In the genomic region with DNA sequence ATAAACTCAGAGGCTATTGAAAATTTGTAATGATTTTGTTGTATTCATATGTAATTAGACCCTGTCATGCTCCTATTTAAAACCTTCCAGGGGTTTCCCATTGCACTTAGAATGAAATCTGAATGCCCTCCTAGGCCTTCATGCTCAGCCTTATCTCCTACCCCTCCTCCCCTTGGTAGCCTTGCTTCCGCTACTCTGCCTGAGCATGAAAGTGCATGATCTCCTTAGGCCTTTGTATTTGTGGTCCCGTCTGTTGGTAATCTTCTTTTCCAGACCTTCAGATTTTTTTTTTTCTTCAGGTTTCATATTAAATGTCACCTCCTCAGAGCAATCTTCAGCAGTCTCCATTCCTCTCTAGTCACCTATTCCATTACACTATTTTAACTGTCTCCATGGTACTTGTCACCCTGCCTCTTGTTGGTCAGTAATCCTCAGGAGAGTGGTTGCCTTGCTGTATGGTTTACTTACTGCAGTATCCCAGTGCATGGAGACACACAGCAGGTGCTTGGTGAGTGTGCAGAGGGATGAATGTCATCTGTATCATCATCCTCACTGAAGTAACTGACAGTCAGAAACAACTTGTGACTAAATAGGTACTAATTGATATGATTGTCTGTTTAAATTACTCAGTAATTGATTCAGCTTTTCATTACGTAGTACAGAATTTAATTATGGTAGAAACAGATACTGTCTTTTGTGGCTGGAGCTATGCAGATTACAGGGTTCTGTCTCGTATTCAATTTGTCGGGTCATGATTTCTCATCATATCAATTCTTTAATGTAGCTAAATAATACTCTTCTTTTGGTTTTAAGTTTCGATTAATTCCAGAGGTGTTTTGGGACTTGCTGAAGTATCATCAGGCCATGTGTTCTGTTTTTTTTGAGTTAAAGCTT, we compare ENCODE assay signal across 19 cellular contexts.
A peak's percentile ranks its signal among the peaks of the same experiment; 100 is the strongest.
DNase-seq lines count a peak whose midpoint lies in the region; ATAC-seq, FAIRE-seq and TF ChIP-seq lines count a peak whose summit lies in the region.
"Had no signal": no experiment of that assay in that cellular context is flagged by ENCODE, and none has a peak within 500 bp of the region (broad histone marks: within the 10 kb centered on the region; RNA-seq: fewer than 3 reads in every experiment).

No MANE protein-coding gene starts in this region.

- no peak overlapping the region for H3K4me3 Mint-ChIP-seq in glutamatergic neuron (ENCODE audit: unreplicated experiment)
- H3K4me3 Mint-ChIP-seq: CD4-positive, alpha-beta memory T cell; nephron had no signal

- H3K9me3 ChIP-seq in SK-N-SH, result no peaks in the 10 kb centered on the region
- H3K9me3 ChIP-seq: colonic mucosa, MG63, suprapubic skin had no signal

- H3K4me3 ChIP-seq in SK-N-SH (ENCODE audit: low read depth in 2 of 2, low read length in 1 of 2), result no peak overlapping the region
- H3K4me3 ChIP-seq: colonic mucosa, MG63, suprapubic skin had no signal

- peak; percentile 3 for DNase-seq in NCI-H1436 (lab: John Stamatoyannopoulos, UW)
- DNase-seq in NCI-H1436 treated with DMSO at 0.1 percent for 48 hours (lab: John Stamatoyannopoulos, UW), result no peak
- DNase-seq in GM18507 (ENCODE audit: extremely low spot score, insufficient read length, low read depth), result no peak
- no peak for DNase-seq in SK-N-SH
- DNase-seq in glutamatergic neuron, result no peak
- DNase-seq in G401 (ENCODE audit: low spot score), result no peak
- DNase-seq in DMS79 (lab: John Stamatoyannopoulos, UW), result no peak
- no peak for DNase-seq in left colon
- DNase-seq: activated CD8-positive, alpha-beta memory T cell treated with anti-CD3 and anti-CD28 coated beads, Interleukin-2, amount 50 U/mL, for 4 hours; amygdala; CD4-positive, alpha-beta memory T cell; colonic mucosa; MG63; NCI-H446 treated with DMSO at 0.1 percent for 48 hours; T-helper 9 cell had no signal

- H3K4me1 Mint-ChIP-seq in glutamatergic neuron (ENCODE audit: low read depth, unreplicated experiment), result peaks cover 7% of the 10 kb centered on the region

- POLR2A ChIA-PET in SK-N-SH (lab: Yijun Ruan, JAX), result no interaction called here

- peaks cover 20% of the 10 kb centered on the region for H3F3A ChIP-seq in SK-N-SH (replicated peaks; ENCODE audit: insufficient read depth)

- CTCF ChIA-PET in SK-N-SH (lab: Yijun Ruan, JAX), result no interaction called here

- peaks cover 4% of the 10 kb centered on the region for H3K9me3 Mint-ChIP-seq in glutamatergic neuron (ENCODE audit: unreplicated experiment)
- H3K9me3 Mint-ChIP-seq: CD4-positive, alpha-beta memory T cell; nephron had no signal

- H2AFZ ChIP-seq in SK-N-SH (ENCODE audit: low read depth), result no peak overlapping the region

- peaks cover 2 to 17% of the 10 kb centered on the region in 2 experiments for H3K4me1 ChIP-seq in SK-N-SH (ENCODE audit: control insufficient read depth in 1 of 2, insufficient read depth in 2 of 2, low read depth in 1 of 2, low read length in 1 of 2)
- H3K4me1 ChIP-seq: colonic mucosa had no signal

- no peak overlapping the region for H3K27ac ChIP-seq in SK-N-SH (ENCODE audit: low read depth in 2 of 2, low read length in 1 of 2)
- H3K27ac ChIP-seq: colonic mucosa, RWPE1, suprapubic skin had no signal

- TF ChIP-seq CTCF in SK-N-SH (IDR thresholded peaks at IDR 0.05) (no peak), glutamatergic neuron (IDR thresholded peaks at IDR 0.05; ENCODE audit: partially characterized antibody, unreplicated experiment) (no peak)

- no peaks in the 10 kb centered on the region for H3K27me3 ChIP-seq in SK-N-SH (ENCODE audit: insufficient read depth)
- H3K27me3 ChIP-seq: colonic mucosa, MG63, suprapubic skin had no signal

- H3K36me3 ChIP-seq in SK-N-SH (replicated peaks in 1 of 2; ENCODE audit: control insufficient read depth in 1 of 2, insufficient read depth in 2 of 2, low read length in 1 of 2), result no peaks in the 10 kb centered on the region
- H3K36me3 ChIP-seq: colonic mucosa, MG63, suprapubic skin had no signal

- TF ChIP-seq RAD21 in SK-N-SH (IDR thresholded peaks at IDR 0.05; ENCODE audit: low read length), result no peak

- no peak overlapping the region for H3K9ac ChIP-seq in SK-N-SH

- H4K20me1 ChIP-seq in SK-N-SH (ENCODE audit: insufficient read depth), result no peaks in the 10 kb centered on the region

- H3K4me2 ChIP-seq in SK-N-SH, result no peak overlapping the region

- TF ChIP-seq EP300 in SK-N-SH (IDR thresholded peaks at IDR 0.05; ENCODE audit: borderline replicate concordance in 1 of 2, low read depth in 1 of 2, low read length in 1 of 2), result no peak

- intact Hi-C loops in left colon (cut with DNase I, micrococcal nuclease), result no loop called here

- peak; percentile 36 for FAIRE-seq in GM18507 (lab: Jason Lieb, UNC)

- in situ Hi-C loops in G401 (cut with HindIII; ENCODE audit: low sequenced_read_pairs), result no loop called here

- ATAC-seq in left colon, result no peak
- ATAC-seq: sciatic nerve had no signal

- H3K36me3 Mint-ChIP-seq in glutamatergic neuron (ENCODE audit: unreplicated experiment), result no peaks in the 10 kb centered on the region
- H3K36me3 Mint-ChIP-seq: CD4-positive, alpha-beta memory T cell had no signal

- WGBS in SK-N-SH (ENCODE audit: low lambda C conversion rate), result 86% methylated on average over 6 of the region's 6 CpGs

- H3K27ac Mint-ChIP-seq in glutamatergic neuron (ENCODE audit: unreplicated experiment), result peak overlapping the region; percentile 55
- H3K27ac Mint-ChIP-seq: CD4-positive, alpha-beta memory T cell; nephron had no signal

- H3K9me2 ChIP-seq in SK-N-SH, result no peaks in the 10 kb centered on the region

- H3K27me3 Mint-ChIP-seq in glutamatergic neuron (ENCODE audit: unreplicated experiment), result no peaks in the 10 kb centered on the region
- H3K27me3 Mint-ChIP-seq: CD4-positive, alpha-beta memory T cell had no signal

- peaks cover 25% of the 10 kb centered on the region; the same call in 1 of the 2 replicates for H3K79me2 ChIP-seq in SK-N-SH (ENCODE audit: insufficient read depth)

TF ChIP-seq in SK-N-SH, 30 proteins besides CTCF, POLR2A, EP300 and RAD21:
- TF ChIP-seq EZH2phosphoT487 (IDR thresholded peaks at IDR 0.05; ENCODE audit: borderline replicate concordance, low read depth), result no peak
- no peak for TF ChIP-seq FOXM1 (IDR thresholded peaks at IDR 0.05; ENCODE audit: low read depth)
- 0 out of 2 replicates have a peak, but pooled peaks have one; percentile 25 for TF ChIP-seq GATA2 (CRISPR knock-in tag; IDR thresholded peaks at IDR 0.05)
- TF ChIP-seq, protein P1, sequence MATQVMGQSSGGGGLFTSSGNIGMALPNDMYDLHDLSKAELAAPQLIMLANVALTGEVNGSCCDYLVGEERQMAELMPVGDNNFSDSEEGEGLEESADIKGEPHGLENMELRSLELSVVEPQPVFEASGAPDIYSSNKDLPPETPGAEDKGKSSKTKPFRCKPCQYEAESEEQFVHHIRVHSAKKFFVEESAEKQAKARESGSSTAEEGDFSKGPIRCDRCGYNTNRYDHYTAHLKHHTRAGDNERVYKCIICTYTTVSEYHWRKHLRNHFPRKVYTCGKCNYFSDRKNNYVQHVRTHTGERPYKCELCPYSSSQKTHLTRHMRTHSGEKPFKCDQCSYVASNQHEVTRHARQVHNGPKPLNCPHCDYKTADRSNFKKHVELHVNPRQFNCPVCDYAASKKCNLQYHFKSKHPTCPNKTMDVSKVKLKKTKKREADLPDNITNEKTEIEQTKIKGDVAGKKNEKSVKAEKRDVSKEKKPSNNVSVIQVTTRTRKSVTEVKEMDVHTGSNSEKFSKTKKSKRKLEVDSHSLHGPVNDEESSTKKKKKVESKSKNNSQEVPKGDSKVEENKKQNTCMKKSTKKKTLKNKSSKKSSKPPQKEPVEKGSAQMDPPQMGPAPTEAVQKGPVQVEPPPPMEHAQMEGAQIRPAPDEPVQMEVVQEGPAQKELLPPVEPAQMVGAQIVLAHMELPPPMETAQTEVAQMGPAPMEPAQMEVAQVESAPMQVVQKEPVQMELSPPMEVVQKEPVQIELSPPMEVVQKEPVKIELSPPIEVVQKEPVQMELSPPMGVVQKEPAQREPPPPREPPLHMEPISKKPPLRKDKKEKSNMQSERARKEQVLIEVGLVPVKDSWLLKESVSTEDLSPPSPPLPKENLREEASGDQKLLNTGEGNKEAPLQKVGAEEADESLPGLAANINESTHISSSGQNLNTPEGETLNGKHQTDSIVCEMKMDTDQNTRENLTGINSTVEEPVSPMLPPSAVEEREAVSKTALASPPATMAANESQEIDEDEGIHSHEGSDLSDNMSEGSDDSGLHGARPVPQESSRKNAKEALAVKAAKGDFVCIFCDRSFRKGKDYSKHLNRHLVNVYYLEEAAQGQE (IDR thresholded peaks at IDR 0.05; ENCODE audit: low read depth, low read length), result no peak
- TF ChIP-seq, protein P2, sequence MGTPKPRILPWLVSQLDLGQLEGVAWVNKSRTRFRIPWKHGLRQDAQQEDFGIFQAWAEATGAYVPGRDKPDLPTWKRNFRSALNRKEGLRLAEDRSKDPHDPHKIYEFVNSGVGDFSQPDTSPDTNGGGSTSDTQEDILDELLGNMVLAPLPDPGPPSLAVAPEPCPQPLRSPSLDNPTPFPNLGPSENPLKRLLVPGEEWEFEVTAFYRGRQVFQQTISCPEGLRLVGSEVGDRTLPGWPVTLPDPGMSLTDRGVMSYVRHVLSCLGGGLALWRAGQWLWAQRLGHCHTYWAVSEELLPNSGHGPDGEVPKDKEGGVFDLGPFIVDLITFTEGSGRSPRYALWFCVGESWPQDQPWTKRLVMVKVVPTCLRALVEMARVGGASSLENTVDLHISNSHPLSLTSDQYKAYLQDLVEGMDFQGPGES (IDR thresholded peaks at IDR 0.05; ENCODE audit: low read depth, low read length), result no peak
- no peak for TF ChIP-seq JUND (IDR thresholded peaks at IDR 0.05)
- no peak for TF ChIP-seq POLR2AphosphoS5 (IDR thresholded peaks at IDR 0.05; ENCODE audit: low read depth, low read length)
- TF ChIP-seq TEAD4 (IDR thresholded peaks at IDR 0.05; ENCODE audit: borderline replicate concordance, insufficient read depth), result no peak
- no peak for TF ChIP-seq SIN3A (IDR thresholded peaks at IDR 0.05; ENCODE audit: borderline replicate concordance, low read depth, low read length)
- peak; percentile 39; the same call in 1 of the 2 replicates for TF ChIP-seq RCOR1 (IDR thresholded peaks at IDR 0.05; ENCODE audit: low read length)
- no peak for TF ChIP-seq TAF1 (IDR thresholded peaks at IDR 0.05; ENCODE audit: borderline replicate concordance, low read depth, low read length)
- TF ChIP-seq, protein P3, sequence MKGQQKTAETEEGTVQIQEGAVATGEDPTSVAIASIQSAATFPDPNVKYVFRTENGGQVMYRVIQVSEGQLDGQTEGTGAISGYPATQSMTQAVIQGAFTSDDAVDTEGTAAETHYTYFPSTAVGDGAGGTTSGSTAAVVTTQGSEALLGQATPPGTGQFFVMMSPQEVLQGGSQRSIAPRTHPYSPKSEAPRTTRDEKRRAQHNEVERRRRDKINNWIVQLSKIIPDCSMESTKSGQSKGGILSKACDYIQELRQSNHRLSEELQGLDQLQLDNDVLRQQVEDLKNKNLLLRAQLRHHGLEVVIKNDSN (IDR thresholded peaks at IDR 0.05; ENCODE audit: borderline replicate concordance, low read depth), result no peak
